In the genomic region with DNA sequence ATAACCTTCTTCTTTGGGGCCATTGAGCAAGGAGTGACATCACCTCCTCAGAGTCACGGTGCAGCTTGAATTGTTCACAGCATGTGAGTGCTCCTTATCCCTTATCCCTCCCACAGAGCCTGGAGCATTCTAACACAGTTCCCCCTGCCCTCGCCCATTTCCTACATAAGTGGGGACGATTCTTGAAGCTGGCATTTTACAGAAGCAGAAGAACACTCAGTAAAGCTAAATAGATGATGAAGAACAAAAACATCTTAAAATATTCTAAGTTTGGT, we compare ENCODE assay signal across 1 cellular context.
TF ChIP-seq lines count a peak whose summit lies in the region.

No MANE protein-coding gene starts in this region.

TF ChIP-seq in HEK293, 187 proteins besides CTCF, POLR2A, EP300 and RAD21:
- TF ChIP-seq, protein P1, sequence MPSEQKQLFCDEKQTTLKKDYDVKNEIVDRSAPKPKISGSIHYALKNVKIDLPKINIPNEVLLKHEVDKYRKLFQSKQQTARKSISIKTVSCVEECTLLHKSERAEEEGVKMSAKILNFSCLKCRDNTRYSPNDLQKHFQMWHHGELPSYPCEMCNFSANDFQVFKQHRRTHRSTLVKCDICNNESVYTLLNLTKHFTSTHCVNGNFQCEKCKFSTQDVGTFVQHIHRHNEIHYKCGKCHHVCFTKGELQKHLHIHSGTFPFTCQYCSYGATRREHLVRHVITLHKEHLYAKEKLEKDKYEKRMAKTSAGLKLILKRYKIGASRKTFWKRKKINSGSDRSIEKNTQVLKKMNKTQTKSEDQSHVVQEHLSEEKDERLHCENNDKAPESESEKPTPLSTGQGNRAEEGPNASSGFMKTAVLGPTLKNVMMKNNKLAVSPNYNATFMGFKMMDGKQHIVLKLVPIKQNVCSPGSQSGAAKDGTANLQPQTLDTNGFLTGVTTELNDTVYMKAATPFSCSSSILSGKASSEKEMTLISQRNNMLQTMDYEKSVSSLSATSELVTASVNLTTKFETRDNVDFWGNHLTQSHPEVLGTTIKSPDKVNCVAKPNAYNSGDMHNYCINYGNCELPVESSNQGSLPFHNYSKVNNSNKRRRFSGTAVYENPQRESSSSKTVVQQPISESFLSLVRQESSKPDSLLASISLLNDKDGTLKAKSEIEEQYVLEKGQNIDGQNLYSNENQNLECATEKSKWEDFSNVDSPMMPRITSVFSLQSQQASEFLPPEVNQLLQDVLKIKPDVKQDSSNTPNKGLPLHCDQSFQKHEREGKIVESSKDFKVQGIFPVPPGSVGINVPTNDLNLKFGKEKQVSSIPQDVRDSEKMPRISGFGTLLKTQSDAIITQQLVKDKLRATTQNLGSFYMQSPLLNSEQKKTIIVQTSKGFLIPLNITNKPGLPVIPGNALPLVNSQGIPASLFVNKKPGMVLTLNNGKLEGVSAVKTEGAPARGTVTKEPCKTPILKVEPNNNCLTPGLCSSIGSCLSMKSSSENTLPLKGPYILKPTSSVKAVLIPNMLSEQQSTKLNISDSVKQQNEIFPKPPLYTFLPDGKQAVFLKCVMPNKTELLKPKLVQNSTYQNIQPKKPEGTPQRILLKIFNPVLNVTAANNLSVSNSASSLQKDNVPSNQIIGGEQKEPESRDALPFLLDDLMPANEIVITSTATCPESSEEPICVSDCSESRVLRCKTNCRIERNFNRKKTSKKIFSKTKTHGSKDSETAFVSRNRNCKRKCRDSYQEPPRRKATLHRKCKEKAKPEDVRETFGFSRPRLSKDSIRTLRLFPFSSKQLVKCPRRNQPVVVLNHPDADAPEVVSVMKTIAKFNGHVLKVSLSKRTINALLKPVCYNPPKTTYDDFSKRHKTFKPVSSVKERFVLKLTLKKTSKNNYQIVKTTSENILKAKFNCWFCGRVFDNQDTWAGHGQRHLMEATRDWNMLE (tag by site-specific recombination; conservative IDR thresholded peaks at IDR 0.05; ENCODE audit: low read depth) = no peak
- TF ChIP-seq ZNF600 (tag by site-specific recombination; IDR thresholded peaks at IDR 0.05) (peak; percentile 49; the same call in 1 of the 2 replicates), ZIC2 (tag by site-specific recombination; IDR thresholded peaks at IDR 0.05) (peak; percentile 61; the same call in 1 of the 2 replicates), GLIS1 (tag by site-specific recombination; IDR thresholded peaks at IDR 0.05) (peak; percentile 68)
